30 cellular contexts compared by ENCODE assay signal in the genomic region with DNA sequence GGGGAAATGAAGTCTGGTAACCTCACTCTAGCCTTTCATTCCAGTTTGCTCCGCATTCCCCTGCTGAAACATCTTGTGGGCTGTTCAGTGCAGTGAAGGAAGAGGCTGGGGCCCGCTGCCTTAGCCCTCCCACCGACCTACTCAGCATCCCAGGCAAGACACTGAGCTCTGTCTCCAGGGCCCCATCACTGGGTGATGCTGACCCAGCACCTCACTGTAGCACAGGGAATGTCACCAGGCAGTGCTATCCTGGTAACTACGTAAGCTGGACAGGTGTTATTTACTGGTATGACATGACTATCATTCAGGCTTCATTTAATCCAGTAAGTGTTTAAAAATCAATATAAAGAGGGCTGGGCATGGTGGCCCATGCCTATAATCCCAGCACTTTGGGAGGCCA.
"Had no signal": no experiment of that assay in that cellular context is flagged by ENCODE, and none has a peak within 500 bp of the region (broad histone marks: within the 10 kb centered on the region; RNA-seq: fewer than 3 reads in every experiment).

No MANE protein-coding gene starts in this region.

- H3K4me1 ChIP-seq: ascending aorta, body of pancreas, SJSA1 had no signal

- H3K4me1 Mint-ChIP-seq: WTC11 had no signal

- H3K27ac ChIP-seq: ascending aorta, body of pancreas, KMS-11, RWPE1, SJSA1 had no signal

- H3K27me3 ChIP-seq: ascending aorta, body of pancreas, Peyer's patch, SJSA1 had no signal

- H3K4me3 ChIP-seq: ascending aorta, body of pancreas, Peyer's patch, SJSA1 had no signal

- H3K27me3 Mint-ChIP-seq: activated naive CD8-positive, alpha-beta T cell treated with anti-CD3 and anti-CD28 coated beads, Interleukin-2, amount 50 U/mL, for 24 hours had no signal

- H3K9ac ChIP-seq: KMS-11 had no signal

- H3K27ac Mint-ChIP-seq: activated CD8-positive, alpha-beta T cell treated with anti-CD3 and anti-CD28 coated beads, Interleukin-2, amount 10 ng/mL, durations not matched to agents 7 days and 5 days; WTC11 had no signal

- DNase-seq: activated CD4-positive, alpha-beta T cell treated with anti-CD3 and anti-CD28 coated beads for 48 hours; activated CD4-positive, alpha-beta T cell treated with anti-CD3 and anti-CD28 coated beads, Interleukin-2, amount 50 U/mL, for 4 hours; activated CD4-positive, CD25-positive, alpha-beta regulatory T cell treated with anti-CD3 and anti-CD28 coated beads, Interleukin-2, amount 50 U/mL, for 72 hours; activated CD8-positive, alpha-beta T cell treated with anti-CD3 and anti-CD28 coated beads, Interleukin-2, amount 10 ng/mL, durations not matched to agents 7 days and 5 days; activated gamma-delta T cell treated with Interleukin-2 at 50 U/mL for 16 hours; activated naive CD4-positive, alpha-beta T cell treated with anti-CD3 and anti-CD28 coated beads, Interleukin-2, amount 50 U/mL, for 16 hours; activated naive CD8-positive, alpha-beta T cell treated with anti-CD3 and anti-CD28 coated beads, Interleukin-2, amount 50 U/mL, for 24 hours; activated T-cell treated with anti-CD3 and anti-CD28 coated beads, Interleukin-2, amount 50 U/mL, for 48 hours; amniotic stem cell; body of pancreas; central memory CD4-positive, alpha-beta T cell; NCI-H1092; NCI-H1417 treated with DMSO at 0.1 percent for 48 hours; NCI-H1694; NCI-H2029; NCI-H2107; NCI-H2171 treated with DMSO at 0.1 percent for 48 hours; NCI-H226; NCI-H526; NCI-H774; NK-92 treated with Interleukin-12 subunit alpha and Interleukin-12 subunit beta, amount 100 ng/mL, for 24 hours; OCI-M1; Peyer's patch; SHP77; SW 1271 had no signal

- H3K4me3 Mint-ChIP-seq: activated CD8-positive, alpha-beta T cell treated with anti-CD3 and anti-CD28 coated beads, Interleukin-2, amount 10 ng/mL, durations not matched to agents 7 days and 5 days; activated naive CD8-positive, alpha-beta T cell treated with anti-CD3 and anti-CD28 coated beads, Interleukin-2, amount 50 U/mL, for 24 hours; WTC11 had no signal

- H3K9me3 Mint-ChIP-seq: WTC11 had no signal

- H3K4me2 ChIP-seq: KMS-11 had no signal

- ATAC-seq: activated CD8-positive, alpha-beta T cell treated with anti-CD3 and anti-CD28 coated beads, Interleukin-2, amount 10 ng/mL, durations not matched to agents 7 days and 5 days; activated naive CD8-positive, alpha-beta T cell treated with anti-CD3 and anti-CD28 coated beads, Interleukin-2, amount 50 U/mL, for 24 hours; WTC11 had no signal

- H3K9me3 ChIP-seq: body of pancreas, Peyer's patch, SJSA1 had no signal
